ENCODE assay signal across 6 cellular contexts in genomic region chr20:3785240-3786125, GRCh38. TPM values are rescaled to one million over a fixed set of nuclear protein-coding genes. Genes with fewer than 3 reads are reported as not detected.
DNase-seq lines count a peak whose midpoint lies in the region; ATAC-seq and TF ChIP-seq lines count a peak whose summit lies in the region.

No MANE protein-coding gene starts in this region.

- DNase-seq in GM12864 (ENCODE audit: low read depth) (no peak), mesothelial cell of epicardium (ENCODE audit: low spot score in 2 of 2, unreplicated experiment in 2 of 2) (no peak), NOMO-1 treated with DMSO at 0.1 percent for 48 hours (lab: John Stamatoyannopoulos, UW; ENCODE audit: unreplicated experiment) (no peak)
- DNase-seq in activated naive CD8-positive, alpha-beta T cell treated with anti-CD3 and anti-CD28 coated beads, Interleukin-2, amount 10 ng/mL, durations not matched to agents 7 days and 5 days: no peak

- no peak for ATAC-seq in activated naive CD8-positive, alpha-beta T cell treated with anti-CD3 and anti-CD28 coated beads, Interleukin-2, amount 10 ng/mL, durations not matched to agents 7 days and 5 days (ENCODE audit: low read depth)
- no peak for ATAC-seq in HG03097 (IDR thresholded peaks at IDR 0.05; ENCODE audit: low FRiP score, unreplicated experiment)
- no peak for ATAC-seq in HG02970 (IDR thresholded peaks at IDR 0.05; ENCODE audit: low FRiP score, unreplicated experiment)

- H3K9me3 Mint-ChIP-seq in activated naive CD8-positive, alpha-beta T cell treated with anti-CD3 and anti-CD28 coated beads, Interleukin-2, amount 10 ng/mL, durations not matched to agents 7 days and 5 days: no peaks in the 10 kb centered on the region
- H3K9me3 Mint-ChIP-seq in mesothelial cell of epicardium: no peaks in the 10 kb centered on the region

- POLR2A ChIA-PET in activated naive CD8-positive, alpha-beta T cell treated with anti-CD3 and anti-CD28 coated beads, Interleukin-2, amount 10 ng/mL, durations not matched to agents 7 days and 5 days (lab: Charles Lee): interaction anchor here (0.5 to 3.7 kb wide), 11 partner anchors 8 to 297 kb away, joined by 3 to 52 read pairs (median 7); partner anchors contain the start of genes ADISSP, AP5S1 and CDC25B

- no peak overlapping the region for H3K27ac Mint-ChIP-seq in activated naive CD8-positive, alpha-beta T cell treated with anti-CD3 and anti-CD28 coated beads, Interleukin-2, amount 10 ng/mL, durations not matched to agents 7 days and 5 days
- H3K27ac Mint-ChIP-seq in mesothelial cell of epicardium: no peak overlapping the region

- peak overlapping the region; percentile 67 for H3K4me3 Mint-ChIP-seq in activated naive CD8-positive, alpha-beta T cell treated with anti-CD3 and anti-CD28 coated beads, Interleukin-2, amount 10 ng/mL, durations not matched to agents 7 days and 5 days
- H3K4me3 Mint-ChIP-seq in mesothelial cell of epicardium: peak overlapping the region; percentile 81

- H3K27me3 Mint-ChIP-seq in activated naive CD8-positive, alpha-beta T cell treated with anti-CD3 and anti-CD28 coated beads, Interleukin-2, amount 10 ng/mL, durations not matched to agents 7 days and 5 days: peaks cover 10% of the 10 kb centered on the region
- peaks cover 3% of the 10 kb centered on the region for H3K27me3 Mint-ChIP-seq in mesothelial cell of epicardium (ENCODE audit: low read depth)

- no peak for TF ChIP-seq CTCF in GM12864 (IDR thresholded peaks at IDR 0.05; ENCODE audit: low read depth, low read length, missing control alignments)
- TF ChIP-seq CTCF in mesothelial cell of epicardium (IDR thresholded peaks at IDR 0.05; ENCODE audit: unreplicated experiment): no peak

- peaks cover 36% of the 10 kb centered on the region for H3K4me1 Mint-ChIP-seq in activated naive CD8-positive, alpha-beta T cell treated with anti-CD3 and anti-CD28 coated beads, Interleukin-2, amount 10 ng/mL, durations not matched to agents 7 days and 5 days
- peaks cover 40% of the 10 kb centered on the region for H3K4me1 Mint-ChIP-seq in mesothelial cell of epicardium

- peaks cover 5% of the 10 kb centered on the region for H3K36me3 Mint-ChIP-seq in activated naive CD8-positive, alpha-beta T cell treated with anti-CD3 and anti-CD28 coated beads, Interleukin-2, amount 10 ng/mL, durations not matched to agents 7 days and 5 days
- no peaks in the 10 kb centered on the region for H3K36me3 Mint-ChIP-seq in mesothelial cell of epicardium

- H3K4me3 ChIP-seq in GM12864 (ENCODE audit: low read depth, low read length): peak overlapping the region; percentile 67

RNA-seq across cellular contexts. Expression of gene CENPB, which starts 1.1 kb away (rescaled TPM):
- 10 to 100 TPM; 63.3 to 65.7 TPM for total RNA-seq in activated naive CD8-positive, alpha-beta T cell treated with anti-CD3 and anti-CD28 coated beads, Interleukin-2, amount 10 ng/mL, durations not matched to agents 7 days and 5 days
- 63.0 to 64.2 TPM (median 63.0 TPM) in 3 replicates for total RNA-seq in mesothelial cell of epicardium

RNA-seq across cellular contexts. Expression of gene SPEF1, which starts 4.2 kb away (rescaled TPM):
- not detected for total RNA-seq in activated naive CD8-positive, alpha-beta T cell treated with anti-CD3 and anti-CD28 coated beads, Interleukin-2, amount 10 ng/mL, durations not matched to agents 7 days and 5 days
- 0.27 to 0.40 TPM (median 0.34 TPM) in 3 replicates for total RNA-seq in mesothelial cell of epicardium

RNA-seq across cellular contexts. Expression of gene CDC25B, which starts 10.6 kb away (rescaled TPM):
- total RNA-seq in activated naive CD8-positive, alpha-beta T cell treated with anti-CD3 and anti-CD28 coated beads, Interleukin-2, amount 10 ng/mL, durations not matched to agents 7 days and 5 days: 100 to 1,000 TPM; 263 to 264 TPM
- total RNA-seq in mesothelial cell of epicardium: 29.4 to 33.9 TPM (median 29.6 TPM) in 3 replicates

RNA-seq across cellular contexts. Expression of gene ADISSP, which starts 17.9 kb away (rescaled TPM):
- total RNA-seq in activated naive CD8-positive, alpha-beta T cell treated with anti-CD3 and anti-CD28 coated beads, Interleukin-2, amount 10 ng/mL, durations not matched to agents 7 days and 5 days: 10 to 100 TPM; 21.9 to 22.1 TPM
- total RNA-seq in mesothelial cell of epicardium: 24.3 to 26.5 TPM (median 24.9 TPM) in 3 replicates

RNA-seq across cellular contexts. Expression of gene AP5S1, which starts 34.9 kb away (rescaled TPM):
- total RNA-seq in activated naive CD8-positive, alpha-beta T cell treated with anti-CD3 and anti-CD28 coated beads, Interleukin-2, amount 10 ng/mL, durations not matched to agents 7 days and 5 days: 10 to 100 TPM; 11.1 to 12.5 TPM
- total RNA-seq in mesothelial cell of epicardium: 13.8 to 14.5 TPM (median 14.0 TPM) in 3 replicates
